8 cellular contexts compared by ENCODE assay signal in genomic region chr6:70884074-70884983, GRCh38.
DNase-seq lines count a peak whose midpoint lies in the region; ATAC-seq and TF ChIP-seq lines count a peak whose summit lies in the region.

No MANE protein-coding gene starts in this region.

- H3K9me3 Mint-ChIP-seq in CD4-positive, alpha-beta memory T cell: no peaks in the 10 kb centered on the region
- no peaks in the 10 kb centered on the region for H3K9me3 Mint-ChIP-seq in neural progenitor cell

- no peaks in the 10 kb centered on the region for H3K4me1 ChIP-seq in CD4-positive, alpha-beta memory T cell (ENCODE audit: insufficient read depth, low read length)
- H3K4me1 ChIP-seq in OCI-LY1 (ENCODE audit: insufficient read depth, low read length, severe bottlenecking) (peaks cover 3% of the 10 kb centered on the region), neural progenitor cell (peaks cover 10% of the 10 kb centered on the region), suprapubic skin (no peaks in the 10 kb centered on the region)

- ATAC-seq in GM19351 (IDR thresholded peaks at IDR 0.05; ENCODE audit: unreplicated experiment): peak; percentile 87

- no peaks in the 10 kb centered on the region for H3K9me3 ChIP-seq in CD4-positive, alpha-beta memory T cell (ENCODE audit: control insufficient read depth in 1 of 2, low read length in 2 of 2)
- H3K9me3 ChIP-seq in OCI-LY1 (ENCODE audit: low read length) (no peaks in the 10 kb centered on the region), neural progenitor cell (ENCODE audit: low read depth) (no peaks in the 10 kb centered on the region), suprapubic skin (no peaks in the 10 kb centered on the region)

- CTCF ChIA-PET in CD4-positive, alpha-beta memory T cell (lab: Charles Lee; ENCODE audit: partially characterized antibody): interaction anchor here (0.6 to 5.5 kb wide), 46 partner anchors 9 to 663 kb away, joined by 3 to 149 read pairs (median 4); partner anchors contain the start of gene SDHAF4

- no peak overlapping the region for H3K4me3 ChIP-seq in CD4-positive, alpha-beta memory T cell (ENCODE audit: low read length in 2 of 2)
- H3K4me3 ChIP-seq in HL-60 (replicated peaks; ENCODE audit: insufficient read depth, low read length) (no peak overlapping the region), OCI-LY1 (ENCODE audit: low read depth, low read length, poor library complexity, severe bottlenecking) (no peak overlapping the region), fibroblast of mammary gland (ENCODE audit: control insufficient read depth, low read depth, low read length) (no peak overlapping the region), neural progenitor cell (no peak overlapping the region), suprapubic skin (no peak overlapping the region)

- H3K9me2 ChIP-seq in OCI-LY1 (ENCODE audit: low read depth, low read length): no peaks in the 10 kb centered on the region

- DNase-seq in CD4-positive, alpha-beta memory T cell: peak; percentile 49 to 61 (median 55)
- peak; percentile 3 to 59 for DNase-seq in HL-60 (ENCODE audit: low read depth in 1 of 2, low spot score in 1 of 2)
- peak; percentile 41 for DNase-seq in activated T-cell treated with anti-CD3 and anti-CD28 coated beads, Interleukin-2, amount 50 U/mL, for 1 hour
- peak; percentile 42 for DNase-seq in fibroblast of mammary gland (ENCODE audit: low read depth)
- peak; percentile 84 for DNase-seq in neural progenitor cell (ENCODE audit: low spot score)
- DNase-seq in suprapubic skin (ENCODE audit: low spot score in 2 of 2): no peak

- H3K4me3 Mint-ChIP-seq in CD4-positive, alpha-beta memory T cell: no peak overlapping the region
- H3K4me3 Mint-ChIP-seq in neural progenitor cell: no peak overlapping the region

- H3K27ac Mint-ChIP-seq in CD4-positive, alpha-beta memory T cell: no peak overlapping the region
- H3K27ac Mint-ChIP-seq in neural progenitor cell: no peak overlapping the region

- H3K4me1 Mint-ChIP-seq in CD4-positive, alpha-beta memory T cell: no peaks in the 10 kb centered on the region
- peaks cover 9% of the 10 kb centered on the region for H3K4me1 Mint-ChIP-seq in neural progenitor cell

- H3K36me3 ChIP-seq in CD4-positive, alpha-beta memory T cell (ENCODE audit: insufficient read depth, low read length): no peaks in the 10 kb centered on the region
- H3K36me3 ChIP-seq in OCI-LY1 (ENCODE audit: insufficient read depth, low read length) (no peaks in the 10 kb centered on the region), neural progenitor cell (no peaks in the 10 kb centered on the region), suprapubic skin (no peaks in the 10 kb centered on the region)

- H3K79me2 ChIP-seq in OCI-LY1 (ENCODE audit: insufficient read depth, low read length) (no peaks in the 10 kb centered on the region), neural progenitor cell (ENCODE audit: low read depth) (no peaks in the 10 kb centered on the region)

- H3K36me3 Mint-ChIP-seq in CD4-positive, alpha-beta memory T cell: no peaks in the 10 kb centered on the region
- no peaks in the 10 kb centered on the region for H3K36me3 Mint-ChIP-seq in neural progenitor cell

- H4K20me1 ChIP-seq in OCI-LY1 (ENCODE audit: insufficient read depth, low read length) (no peaks in the 10 kb centered on the region), neural progenitor cell (ENCODE audit: low read depth) (no peaks in the 10 kb centered on the region)

- peak; percentile 44 for TF ChIP-seq CTCF in HL-60 (IDR thresholded peaks at IDR 0.05; ENCODE audit: insufficient read depth, low read length)
- peak; percentile 90 for TF ChIP-seq CTCF in OCI-LY1 (IDR thresholded peaks at IDR 0.05; ENCODE audit: low read length)
- TF ChIP-seq CTCF in fibroblast of mammary gland (conservative IDR thresholded peaks at IDR 0.05; ENCODE audit: control insufficient read depth, insufficient read depth, low read depth, low read length): peak; percentile 86
- peak; percentile 94 for TF ChIP-seq CTCF in neural progenitor cell (IDR thresholded peaks at IDR 0.05)
- TF ChIP-seq CTCF in suprapubic skin (IDR thresholded peaks at IDR 0.05): peak; percentile 62 to 85

- H3K9ac ChIP-seq in OCI-LY1 (ENCODE audit: low read length): no peak overlapping the region
- H3K9ac ChIP-seq in neural progenitor cell: no peak overlapping the region

- no peak for TF ChIP-seq POLR2A in suprapubic skin (IDR thresholded peaks at IDR 0.05)

- H3K27me3 ChIP-seq in CD4-positive, alpha-beta memory T cell (ENCODE audit: insufficient read depth, low read length): no peaks in the 10 kb centered on the region
- no peaks in the 10 kb centered on the region for H3K27me3 ChIP-seq in HL-60 (ENCODE audit: insufficient read depth, poor library complexity, severe bottlenecking)
- no peaks in the 10 kb centered on the region for H3K27me3 ChIP-seq in OCI-LY1 (ENCODE audit: insufficient read depth, low read length)
- H3K27me3 ChIP-seq in neural progenitor cell: no peaks in the 10 kb centered on the region
- no peaks in the 10 kb centered on the region for H3K27me3 ChIP-seq in suprapubic skin

- no peak overlapping the region for H2AFZ ChIP-seq in OCI-LY1 (ENCODE audit: low read length)
- peak overlapping the region; percentile 69 for H2AFZ ChIP-seq in neural progenitor cell (replicated peaks)

- peaks cover 10 to 14% of the 10 kb centered on the region in 2 donors for H3K27me3 Mint-ChIP-seq in CD4-positive, alpha-beta memory T cell
- peaks cover 4% of the 10 kb centered on the region for H3K27me3 Mint-ChIP-seq in neural progenitor cell (ENCODE audit: insufficient read depth, low read depth)

- H3K4me2 ChIP-seq in OCI-LY1 (ENCODE audit: low read length) (no peak overlapping the region), neural progenitor cell (no peak overlapping the region)

- WGBS in suprapubic skin: 39% methylated on average over 17 of the region's 17 CpGs

- POLR2A ChIA-PET in CD4-positive, alpha-beta memory T cell (lab: Charles Lee; ENCODE audit: partially characterized antibody): no interaction called here

- intact Hi-C loops in CD4-positive, alpha-beta memory T cell (cut with micrococcal nuclease): loop anchor here (1.0 to 2.0 kb wide), 3 partner anchors 178 to 664 kb away; no protein-coding TSS in a partner anchor

- TF ChIP-seq EP300 in suprapubic skin (IDR thresholded peaks at IDR 0.05): no peak

- H3K27ac ChIP-seq in CD4-positive, alpha-beta memory T cell (ENCODE audit: low read depth, low read length): no peak overlapping the region
- H3K27ac ChIP-seq in HL-60 (replicated peaks) (no peak overlapping the region), OCI-LY1 (ENCODE audit: low read depth, low read length, poor library complexity, severe bottlenecking) (no peak overlapping the region), neural progenitor cell (no peak overlapping the region), suprapubic skin (no peak overlapping the region)

- no peaks in the 10 kb centered on the region for H3F3A ChIP-seq in OCI-LY1 (ENCODE audit: insufficient read depth, low read length)
- H3F3A ChIP-seq in neural progenitor cell (ENCODE audit: low read depth): peaks cover 7% of the 10 kb centered on the region

Comparison
In these comparisons a context has a peak if more than half of its experiments do, and no peak if none do; other contexts are left out.
1. DNase-seq: peak in CD4-positive, alpha-beta memory T cell (5 of 5), HL-60 (2 of 2), activated T-cell treated with anti-CD3 and anti-CD28 coated beads, Interleukin-2, amount 50 U/mL, for 1 hour (single experiment), fibroblast of mammary gland (single experiment) and neural progenitor cell (single experiment); none in suprapubic skin (0 of 2).
2. CTCF ChIP-seq: peak in every context shown above with its lines; median percentile 94 in neural progenitor cell; 90 in OCI-LY1; 86 in fibroblast of mammary gland; 74 in suprapubic skin; 44 in HL-60.